8 cellular contexts compared by ENCODE assay signal in genomic region chr3:186783070-186783730, GRCh38. TPM values are rescaled to one million over a fixed set of nuclear protein-coding genes. Genes with fewer than 3 reads are reported as not detected.
DNase-seq lines count a peak whose midpoint lies in the region; ATAC-seq lines count a peak whose summit lies in the region.

TSS of gene EIF4A2 (plus strand) at chr3:186783577. CDS start at chr3:186783611, 34 bp downstream.

- H3K27ac Mint-ChIP-seq in activated naive CD4-positive, alpha-beta T cell treated with anti-CD3 and anti-CD28 coated beads, Interleukin-2, amount 50 U/mL, for 72 hours, result peak within 1 kb of the TSS; percentile 98 to 100

- H3K36me3 Mint-ChIP-seq in activated naive CD4-positive, alpha-beta T cell treated with anti-CD3 and anti-CD28 coated beads, Interleukin-2, amount 50 U/mL, for 72 hours, result peaks cover 57% of the 10 kb centered on the region in 2 donors

- H3K4me3 ChIP-seq in GM08714 (ENCODE audit: low read length), result peak within 1 kb of the TSS; percentile 92

- DNase-seq in NCI-H1105 treated with DMSO at 0.1 percent for 48 hours (lab: John Stamatoyannopoulos, UW) (peak; percentile 93), SKM-1 treated with dmso at 0.1 percent for 144 hours (lab: John Stamatoyannopoulos, UW; ENCODE audit: unreplicated experiment) (peak; percentile 82), globus pallidus (ENCODE audit: low spot score) (peak; percentile 87), occipital lobe (lab: John Stamatoyannopoulos, UW) (peak; percentile 81), superior temporal gyrus (ENCODE audit: extremely low spot score) (peak; percentile 94)
- DNase-seq in activated naive CD4-positive, alpha-beta T cell treated with anti-CD3 and anti-CD28 coated beads, Interleukin-2, amount 50 U/mL, for 72 hours (ENCODE audit: low spot score in 2 of 2), result peak; percentile 90 to 92

- ATAC-seq in HG02623 (IDR thresholded peaks at IDR 0.05; ENCODE audit: unreplicated experiment), result peak; percentile 49
- peak; percentile 74 to 75 for ATAC-seq in activated naive CD4-positive, alpha-beta T cell treated with anti-CD3 and anti-CD28 coated beads, Interleukin-2, amount 50 U/mL, for 72 hours

- no peaks in the 10 kb centered on the region for H3K9me3 Mint-ChIP-seq in activated naive CD4-positive, alpha-beta T cell treated with anti-CD3 and anti-CD28 coated beads, Interleukin-2, amount 50 U/mL, for 72 hours

RNA-seq across cellular contexts. Expression of gene EIF4A2, which starts in this region (rescaled TPM):
- total RNA-seq in activated naive CD4-positive, alpha-beta T cell treated with anti-CD3 and anti-CD28 coated beads, Interleukin-2, amount 50 U/mL, for 72 hours, result 100 to 1,000 TPM; 430 to 499 TPM
- total RNA-seq in occipital lobe, result 1,423 TPM

Comparison
In these comparisons a context has a peak if more than half of its experiments do, and no peak if none do; other contexts are left out.
1. Peak in every context shown above with its lines: DNase-seq, ATAC-seq and H3K4me3 ChIP-seq.